17 cellular contexts compared by ENCODE assay signal in the genomic region with DNA sequence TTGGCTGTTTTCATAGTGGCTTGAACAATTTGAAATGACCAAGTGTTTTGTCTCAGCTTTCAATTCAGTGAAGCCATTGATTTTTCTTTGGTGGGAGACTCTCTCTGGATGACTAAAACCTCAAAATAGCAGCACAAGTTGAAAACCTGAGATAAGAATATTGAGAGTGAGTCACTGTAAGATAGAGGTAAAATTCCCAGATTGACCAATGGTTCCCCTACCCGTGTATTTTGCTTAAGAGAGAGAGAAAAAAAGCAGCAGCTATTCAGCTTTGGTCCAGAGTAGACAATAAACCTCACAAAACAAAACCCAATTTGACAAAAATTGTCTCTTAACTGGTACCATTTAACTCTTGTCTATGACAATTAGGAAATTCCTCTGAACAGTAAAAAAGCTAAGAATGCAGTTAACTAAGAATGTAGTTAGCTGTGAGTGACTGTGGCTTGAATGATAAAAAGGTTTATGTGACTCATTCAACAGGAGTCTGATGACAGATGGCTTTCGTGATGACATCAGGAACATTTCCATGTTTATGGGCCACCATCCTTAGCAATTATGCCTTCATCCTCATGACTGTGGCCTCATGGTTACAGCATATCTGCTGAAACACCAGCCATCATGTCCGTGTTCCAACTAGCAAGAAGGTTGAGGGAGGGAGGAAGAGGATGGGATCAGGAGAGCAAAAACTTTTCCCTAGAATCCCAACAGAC.
A peak's percentile ranks its signal among the peaks of the same experiment; 100 is the strongest.
DNase-seq lines count a peak whose midpoint lies in the region; ATAC-seq and TF ChIP-seq lines count a peak whose summit lies in the region.
"Had no signal": no experiment of that assay in that cellular context is flagged by ENCODE, and none has a peak within 500 bp of the region (broad histone marks: within the 10 kb centered on the region; RNA-seq: fewer than 3 reads in every experiment).

No MANE protein-coding gene starts in this region.

- H3K4me1 ChIP-seq in HEK293 (ENCODE audit: control insufficient read depth, insufficient read depth, low read length) = no peaks in the 10 kb centered on the region
- H3K4me1 ChIP-seq: psoas muscle had no signal

- POLR2A ChIA-PET in HEK293 (lab: Yijun Ruan, JAX) = no interaction called here

- H3K4me3 ChIP-seq in HEK293 (ENCODE audit: low read depth, low read length) = no peak overlapping the region
- H3K4me3 ChIP-seq: psoas muscle had no signal

- no peak; the same call in 2 of the 3 replicates for ATAC-seq in SK-N-SH treated with all-trans-retinoic acid at 6 μM for 48 hours
- ATAC-seq: psoas muscle; stimulated activated memory B cell treated with anti-CD40 and anti-IgM and Interleukin-4, amounts not matched to agents 10 μg/mL and 1 μg/mL and 100 μg/mL, for 72 hours had no signal

- no peaks in the 10 kb centered on the region for H3K9me3 ChIP-seq in HEK293 (ENCODE audit: control insufficient read depth, insufficient read depth, low read depth, low read length)
- H3K9me3 ChIP-seq: psoas muscle had no signal

- CTCF ChIA-PET in HEK293 (lab: Yijun Ruan, JAX) = interaction anchor here (0.6 kb wide), 2 partner anchors 162 to 953 kb away, joined by 3 to 9 read pairs; no protein-coding TSS in a partner anchor

- no peaks in the 10 kb centered on the region for H3K36me3 ChIP-seq in HEK293 (ENCODE audit: control insufficient read depth in 2 of 2, insufficient read depth in 1 of 2, low read length in 2 of 2)

- no peak overlapping the region for H3K27ac ChIP-seq in HEK293 (ENCODE audit: extremely low read depth, low read depth, low read length)
- H3K27ac ChIP-seq: psoas muscle, RWPE1 had no signal

- DNase-seq in AG08395 (ENCODE audit: low spot score) (peak; percentile 59), hepatic stellate cell (ENCODE audit: low spot score) (peak; percentile 32), SK-N-DZ (ENCODE audit: low spot score) (no peak), NCI-H1436 treated with DMSO at 0.1 percent for 48 hours (lab: John Stamatoyannopoulos, UW) (no peak), SIG-M5 (lab: John Stamatoyannopoulos, UW) (no peak), DMS79 treated with DMSO at 0.1 percent for 48 hours (lab: John Stamatoyannopoulos, UW) (no peak)
- DNase-seq: activated CD4-positive, alpha-beta memory T cell treated with anti-CD3 and anti-CD28 coated beads for 36 hours; activated effector memory CD4-positive, alpha-beta T cell treated with Interleukin-2 at 50 U/mL for 16 hours; central memory CD4-positive, alpha-beta T cell; DMS79; NCI-H2227 treated with DMSO at 0.1 percent for 48 hours; psoas muscle; stimulated activated CD4-positive, alpha-beta T cell treated with anti-CD3 and anti-CD28 coated beads, Interleukin-2, amount 100 ng/mL, for 48 hours had no signal

- no peak for TF ChIP-seq CTCF in HEK293 (tag by site-specific recombination; IDR thresholded peaks at IDR 0.05)

TF ChIP-seq in HEK293, 187 proteins besides CTCF, POLR2A, EP300 and RAD21 (continues in another document):
- TF ChIP-seq ZNF324 (tag by site-specific recombination; IDR thresholded peaks at IDR 0.05) (no peak), ZSCAN30 (tag by site-specific recombination; IDR thresholded peaks at IDR 0.05) (no peak), SP2 (tag by site-specific recombination; IDR thresholded peaks at IDR 0.05) (no peak), ZNF514 (tag by site-specific recombination; IDR thresholded peaks at IDR 0.05) (no peak), SCRT2 (tag by site-specific recombination; IDR thresholded peaks at IDR 0.05) (peak; percentile 38; the same call in 1 of the 2 replicates), ZNF777 (tag by site-specific recombination; IDR thresholded peaks at IDR 0.05; ENCODE audit: borderline replicate concordance) (no peak), ZNF350 (tag by site-specific recombination; IDR thresholded peaks at IDR 0.05) (no peak), ZNF513 (tag by site-specific recombination; IDR thresholded peaks at IDR 0.05) (peak; percentile 20; the same call in 1 of the 2 replicates), TRIM28 (IDR thresholded peaks at IDR 0.05; ENCODE audit: borderline replicate concordance, low read length) (peak; percentile 89; the same call in 1 of the 2 replicates), ZNF501 (tag by site-specific recombination; IDR thresholded peaks at IDR 0.05) (no peak), ZNF112 (tag by site-specific recombination; IDR thresholded peaks at IDR 0.05) (no peak), ZNF394 (tag by site-specific recombination; IDR thresholded peaks at IDR 0.05; ENCODE audit: borderline replicate concordance) (no peak), MZF1 (tag by site-specific recombination; IDR thresholded peaks at IDR 0.05; ENCODE audit: borderline replicate concordance) (no peak), ZNF274 (IDR thresholded peaks at IDR 0.05; ENCODE audit: low read length) (no peak), ZNF274 (tag by site-specific recombination; IDR thresholded peaks at IDR 0.05; ENCODE audit: borderline replicate concordance) (no peak)

TF ChIP-seq in SK-N-SH treated with all-trans-retinoic acid at 6 μM for 48 hours, 23 proteins besides CTCF, POLR2A, EP300 and RAD21:
- TF ChIP-seq GLIS3 (CRISPR knock-in tag; IDR thresholded peaks at IDR 0.05) (no peak), ZNF565 (CRISPR knock-in tag; conservative IDR thresholded peaks at IDR 0.05; ENCODE audit: low read depth) (no peak), SNAI2 (CRISPR knock-in tag; IDR thresholded peaks at IDR 0.05) (no peak), PPARA (CRISPR knock-in tag; IDR thresholded peaks at IDR 0.05; ENCODE audit: borderline replicate concordance) (no peak), ZFP3 (CRISPR knock-in tag; IDR thresholded peaks at IDR 0.05) (0 out of 2 replicates have a peak, but pooled peaks have one; percentile 16), ZNF8 (CRISPR knock-in tag; IDR thresholded peaks at IDR 0.05) (no peak), ISL1 (CRISPR knock-in tag; IDR thresholded peaks at IDR 0.05) (peak; percentile 22; the same call in 1 of the 2 replicates), ESRRG (CRISPR knock-in tag; IDR thresholded peaks at IDR 0.05) (no peak), TOX (CRISPR knock-in tag; IDR thresholded peaks at IDR 0.05; ENCODE audit: borderline replicate concordance) (no peak)
TF ChIP-seq in SK-N-SH treated with all-trans-retinoic acid at 6 μM for 48 hours: peak in this region for 2.

Comparison
In these comparisons a context has a peak if more than half of its experiments do, and no peak if none do; other contexts are left out.
1. DNase-seq: peak in AG08395 (single experiment) and hepatic stellate cell (single experiment); none in SK-N-DZ (single experiment), NCI-H1436 treated with DMSO at 0.1 percent for 48 hours (single experiment), SIG-M5 (single experiment) and DMS79 treated with DMSO at 0.1 percent for 48 hours (single experiment).